In the genomic region with DNA sequence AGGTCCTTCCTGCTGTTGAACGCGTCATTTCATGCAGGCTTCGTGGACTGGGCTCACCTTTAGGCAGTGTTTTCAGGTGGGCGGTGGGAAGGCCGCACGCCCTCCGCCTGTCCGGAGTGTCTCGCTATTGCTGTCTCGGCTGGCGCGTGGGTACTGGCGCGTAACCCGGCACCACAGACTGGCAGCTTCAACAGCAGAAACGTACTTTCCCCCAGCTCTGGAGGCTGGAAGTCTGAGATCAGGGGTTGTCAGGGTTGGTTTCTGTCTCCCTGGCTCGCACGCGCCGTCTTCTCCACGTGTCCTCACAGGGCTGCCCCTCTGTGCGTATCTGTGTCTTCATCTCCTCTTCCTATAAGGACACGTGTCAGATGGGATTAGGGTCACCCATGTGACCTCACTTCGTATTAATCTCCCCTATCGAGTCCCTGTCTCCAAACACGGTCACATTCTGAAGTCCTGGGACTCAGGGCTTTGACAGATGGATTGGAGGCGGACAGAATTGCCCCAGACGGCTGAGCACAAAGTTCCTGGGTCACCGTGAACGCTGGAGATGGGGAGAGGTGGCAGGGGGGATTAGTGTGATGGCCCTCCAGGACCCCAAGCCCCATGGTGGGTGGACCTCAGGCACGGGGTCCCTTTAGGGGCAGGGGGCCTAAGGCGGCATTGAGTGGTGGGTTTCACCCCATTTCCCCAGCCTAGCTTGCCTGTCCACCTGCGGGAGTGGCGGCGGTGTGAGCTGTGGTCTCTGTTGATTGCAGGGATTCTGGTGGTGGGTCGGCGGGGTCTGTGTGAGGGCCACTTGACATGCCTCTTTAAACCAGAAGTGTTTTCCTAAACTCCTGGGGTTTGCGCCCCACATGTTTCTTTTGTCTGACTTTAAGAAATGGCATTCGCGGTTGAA, we compare ENCODE assay signal across 17 cellular contexts.
"Had no signal": no experiment of that assay in that cellular context is flagged by ENCODE, and none has a peak within 500 bp of the region (broad histone marks: within the 10 kb centered on the region; RNA-seq: fewer than 3 reads in every experiment).

No MANE protein-coding gene starts in this region.

- ATAC-seq: activated CD8-positive, alpha-beta T cell treated with anti-CD3 and anti-CD28 coated beads for 36 hours; activated T-cell treated with anti-CD3 and anti-CD28 coated beads, Interleukin-2, amount 50 U/mL, for 72 hours; effector memory CD8-positive, alpha-beta T cell; gastrocnemius medialis; left cardiac atrium; left ventricle myocardium superior had no signal

- DNase-seq: activated CD4-positive, alpha-beta T cell treated with anti-CD3 and anti-CD28 coated beads, Interleukin-2, amount 50 U/mL, for 1 hour; activated CD4-positive, CD25-positive, alpha-beta regulatory T cell treated with anti-CD3 and anti-CD28 coated beads, Interleukin-2, amount 50 U/mL, for 72 hours; activated CD8-positive, alpha-beta T cell treated with anti-CD3 and anti-CD28 coated beads for 36 hours; activated naive CD4-positive, alpha-beta T cell treated with anti-CD3 and anti-CD28 coated beads for 36 hours; activated T-cell treated with anti-CD3 and anti-CD28 coated beads, Interleukin-2, amount 50 U/mL, for 72 hours; amniotic stem cell; brain microvascular endothelial cell; cortex of kidney; effector memory CD8-positive, alpha-beta T cell; erythroblast; gastrocnemius medialis; left cardiac atrium; left ventricle myocardium superior; mammary epithelial cell; nucleus accumbens; stimulated activated naive CD4-positive, alpha-beta T cell; T-helper 1 cell had no signal
